In genomic region chr2:103810875-103811274, GRCh38 we compare ENCODE assay signal across 24 cellular contexts.
DNase-seq lines count a peak whose midpoint lies in the region; ATAC-seq, FAIRE-seq and TF ChIP-seq lines count a peak whose summit lies in the region.
"Had no signal": no experiment of that assay in that cellular context is flagged by ENCODE, and none has a peak within 500 bp of the region (broad histone marks: within the 10 kb centered on the region; RNA-seq: fewer than 3 reads in every experiment).

No MANE protein-coding gene starts in this region.

- no peak overlapping the region for H3K9ac ChIP-seq in H1 (replicated peaks in 1 of 4; ENCODE audit: extremely low read depth in 1 of 4, low read depth in 3 of 4, low read length in 3 of 4)
- H3K9ac ChIP-seq: BLaER1 had no signal

- TF ChIP-seq POLR2A in H1 (IDR thresholded peaks at IDR 0.05; ENCODE audit: control extremely low read depth in 1 of 2, low read depth in 2 of 2, low read length in 2 of 2) = no peak

- 91% methylated on average over 2 of the region's 2 CpGs; no CpG with 5 or more reads in 1 of the 2 experiments for WGBS in H1 (ENCODE audit: extremely low coverage in 1 of 2, insufficient coverage in 1 of 2, insufficient read length in 1 of 2, insufficient replicate concordance in 2 of 2, low coverage in 1 of 2, low lambda C conversion rate in 2 of 2, missing lambda C conversion rate in 1 of 2), 2 experiments

- H3K79me2 ChIP-seq in GM23338 (replicated peaks; ENCODE audit: insufficient read depth) = no peaks in the 10 kb centered on the region
- H3K79me2 ChIP-seq in H1 (ENCODE audit: control insufficient read depth in 1 of 2, insufficient read depth in 2 of 2, low read length in 2 of 2) = no peaks in the 10 kb centered on the region

- no peaks in the 10 kb centered on the region for H4K20me1 ChIP-seq in GM23338 (replicated peaks; ENCODE audit: insufficient read depth)
- H4K20me1 ChIP-seq in H1 (replicated peaks in 1 of 2; ENCODE audit: control insufficient read depth in 1 of 2, insufficient read depth in 2 of 2, low read length in 2 of 2) = no peaks in the 10 kb centered on the region
- H4K20me1 ChIP-seq: BLaER1 had no signal

- FAIRE-seq in H1 (lab: Jason Lieb, UNC) = no peak
- FAIRE-seq: A204.1, D721Med, GM12878, GM19239 had no signal

- no peak overlapping the region for H3K4me3 Mint-ChIP-seq in GM23338
- H3K4me3 Mint-ChIP-seq: B cell; CD4-positive, CD25-positive, alpha-beta regulatory T cell; CD8-positive, alpha-beta T cell had no signal

- ATAC-seq in GM23338 (peak; percentile 48; the same call in 2 of the 3 replicates), HG03139 (IDR thresholded peaks at IDR 0.05; ENCODE audit: unreplicated experiment) (no peak)
- ATAC-seq: CD8-positive, alpha-beta T cell; GM12878 had no signal

- CTCF ChIA-PET in RWPE1 (lab: Yijun Ruan, JAX) (no interaction called here), H1 (lab: Charles Lee; ENCODE audit: partially characterized antibody) (no interaction called here)

- peak overlapping the region; percentile 76; the same call in 1 of the 2 replicates for H2BK15ac ChIP-seq in H1 (ENCODE audit: low read length)

- H4K91ac ChIP-seq in H1 (replicated peaks; ENCODE audit: insufficient read length, low read length) = no peak overlapping the region

- H3K36me3 Mint-ChIP-seq in GM23338 (ENCODE audit: low read depth) = no peaks in the 10 kb centered on the region
- H3K36me3 Mint-ChIP-seq: CD4-positive, CD25-positive, alpha-beta regulatory T cell; CD8-positive, alpha-beta T cell had no signal

- no peak overlapping the region for H2AK5ac ChIP-seq in H1 (ENCODE audit: low read depth, low read length)

- H3K27ac Mint-ChIP-seq in GM23338 = no peak overlapping the region
- H3K27ac Mint-ChIP-seq: B cell; CD4-positive, CD25-positive, alpha-beta regulatory T cell; CD8-positive, alpha-beta T cell had no signal

- H3K27me3 Mint-ChIP-seq in GM23338 (ENCODE audit: insufficient read depth, low read depth, poor library complexity) = no peaks in the 10 kb centered on the region
- H3K27me3 Mint-ChIP-seq: B cell; CD4-positive, CD25-positive, alpha-beta regulatory T cell had no signal

- no peak overlapping the region for H4K8ac ChIP-seq in H1 (ENCODE audit: extremely low read depth, insufficient read depth, low read length)

- H3K4me2 ChIP-seq in GM23338 (no peak overlapping the region), H1 (ENCODE audit: insufficient read depth in 1 of 2, low read depth in 2 of 2, low read length in 2 of 2) (no peak overlapping the region)
- H3K4me2 ChIP-seq: BLaER1 had no signal

- no peaks in the 10 kb centered on the region for H3K79me1 ChIP-seq in H1 (ENCODE audit: low read depth, low read length)

- no peak overlapping the region for H3K56ac ChIP-seq in H1 (replicated peaks; ENCODE audit: insufficient read length, low read depth, low read length)

- H3K27me3 ChIP-seq in GM23338 (ENCODE audit: insufficient read depth) = no peaks in the 10 kb centered on the region
- H3K27me3 ChIP-seq in H1 (replicated peaks in 1 of 4; ENCODE audit: control insufficient read depth in 3 of 4, extremely low read depth in 1 of 4, insufficient read depth in 3 of 4, low read length in 3 of 4) = no peaks in the 10 kb centered on the region
- H3K27me3 ChIP-seq: BLaER1 had no signal

- no peak for TF ChIP-seq CTCF in GM23338 (conservative IDR thresholded peaks at IDR 0.05; ENCODE audit: low read depth in 2 of 2)
- TF ChIP-seq CTCF in RWPE1 (conservative IDR thresholded peaks at IDR 0.05; ENCODE audit: low read depth) = no peak
- TF ChIP-seq CTCF in H1 (IDR thresholded peaks at IDR 0.05; ENCODE audit: control extremely low read depth in 1 of 3, insufficient read depth in 1 of 3, low read depth in 1 of 3, low read length in 3 of 3) = no peak

- H3K9me3 ChIP-seq in H1 (ENCODE audit: insufficient read depth in 2 of 2, low read depth in 1 of 2, low read length in 1 of 2) = no peaks in the 10 kb centered on the region
- H3K9me3 ChIP-seq: BLaER1, Caco-2 had no signal

- H3K9me3 Mint-ChIP-seq in GM23338 = no peaks in the 10 kb centered on the region

- peaks cover 34% of the 10 kb centered on the region for H3K4me1 Mint-ChIP-seq in GM23338
- H3K4me1 Mint-ChIP-seq: B cell; CD4-positive, CD25-positive, alpha-beta regulatory T cell had no signal

- H3K9me2 ChIP-seq in GM23338 (ENCODE audit: insufficient read depth) = no peaks in the 10 kb centered on the region

- peaks cover 7% of the 10 kb centered on the region for H3K4me1 ChIP-seq in GM23338 (ENCODE audit: insufficient read depth)
- H3K4me1 ChIP-seq in H1 (replicated peaks in 1 of 4; ENCODE audit: control insufficient read depth in 3 of 4, insufficient read depth in 4 of 4, low read length in 3 of 4) = peaks cover 1 to 8% (median 5%) of the 10 kb centered on the region in 4 experiments; a peak in 3 of 7 replicates
- H3K4me1 ChIP-seq: BLaER1, Caco-2 had no signal

- H3K23me2 ChIP-seq in H1 (ENCODE audit: low read depth, low read length) = no peaks in the 10 kb centered on the region

- no peak overlapping the region for H3K27ac ChIP-seq in GM23338 (ENCODE audit: low read depth)
- H3K27ac ChIP-seq in RWPE1 = peak overlapping the region; percentile 75
- no peak overlapping the region for H3K27ac ChIP-seq in H1 (ENCODE audit: low read depth, low read length)
- H3K27ac ChIP-seq: 22Rv1, BLaER1, C4-2B had no signal

- H4K5ac ChIP-seq in H1 (ENCODE audit: insufficient read length, low read depth, low read length) = no peak overlapping the region

- no peak for TF ChIP-seq RAD21 in H1 (IDR thresholded peaks at IDR 0.05 in 1 of 2, conservative IDR thresholded peaks at IDR 0.05 in 1 of 2; ENCODE audit: low read depth in 2 of 2, low read length in 2 of 2)

- no peak overlapping the region for H2BK12ac ChIP-seq in H1 (ENCODE audit: low read depth, low read length)

- no peaks in the 10 kb centered on the region for H3F3A ChIP-seq in GM23338 (replicated peaks; ENCODE audit: low read depth)

- no peak for TF ChIP-seq EP300 in H1 (IDR thresholded peaks at IDR 0.05; ENCODE audit: borderline replicate concordance in 1 of 2, low read depth in 2 of 2, low read length in 2 of 2)

- H3K4ac ChIP-seq in H1 (replicated peaks; ENCODE audit: insufficient read length, low read depth, low read length) = no peak overlapping the region

- no peak for DNase-seq in GM23338 (ENCODE audit: low spot score)
- no peak for DNase-seq in RWPE1 (ENCODE audit: low spot score)
- no peak for DNase-seq in H1 (ENCODE audit: low read depth in 1 of 2, low spot score in 2 of 2)
- no peak for DNase-seq in activated CD4-positive, CD25-positive, alpha-beta regulatory T cell treated with anti-CD3 and anti-CD28 coated beads, Interleukin-2, amount 50 U/mL, for 72 hours
- DNase-seq in anterior cingulate cortex (lab: John Stamatoyannopoulos, UW) = no peak
- DNase-seq: Caco-2; CD4-positive, CD25-positive, alpha-beta regulatory T cell; CD8-positive, alpha-beta T cell; DMS 273 treated with DMSO at 0.1 percent for 48 hours; DMS79; EL; GDM1; GOT3; H7; HCEC 1CT had no signal

- no peak overlapping the region for H3K23ac ChIP-seq in H1 (ENCODE audit: insufficient read length)

- no peak overlapping the region for H3K14ac ChIP-seq in H1 (ENCODE audit: insufficient read length)

- H2BK5ac ChIP-seq in H1 (ENCODE audit: low read depth, low read length) = peak overlapping the region; percentile 55; the same call in 1 of the 2 replicates

- POLR2A ChIA-PET in RWPE1 (lab: Yijun Ruan, JAX; ENCODE audit: low non-redundant PET) = no interaction called here
- POLR2A ChIA-PET in H1 (lab: Charles Lee; ENCODE audit: partially characterized antibody) = no interaction called here

- no peaks in the 10 kb centered on the region for H3K36me3 ChIP-seq in GM23338 (ENCODE audit: insufficient read depth)
- H3K36me3 ChIP-seq in H1 (ENCODE audit: control insufficient read depth in 2 of 4, insufficient read depth in 4 of 4, low read length in 3 of 4) = no peaks in the 10 kb centered on the region
- H3K36me3 ChIP-seq: BLaER1 had no signal

- H3K4me3 ChIP-seq in GM23338 (no peak overlapping the region), H1 (ENCODE audit: extremely low read depth in 1 of 4, insufficient read depth in 2 of 4, low read depth in 3 of 4, low read length in 4 of 4) (no peak overlapping the region)
- H3K4me3 ChIP-seq: BLaER1, GM12878 had no signal

- H2AFZ ChIP-seq in GM23338 = no peak overlapping the region; the same call in 1 of the 2 replicates
- H2AFZ ChIP-seq in H1 (ENCODE audit: low read length) = no peak overlapping the region

- no peak overlapping the region for H3K18ac ChIP-seq in H1 (ENCODE audit: extremely low read depth, low read length)

- no peak overlapping the region for H2BK120ac ChIP-seq in H1 (replicated peaks; ENCODE audit: low read depth, low read length)

- H2BK20ac ChIP-seq in H1 (ENCODE audit: low read length) = no peak overlapping the region

TF ChIP-seq in GM23338, 12 proteins besides CTCF, POLR2A, EP300 and RAD21:
- TF ChIP-seq ZNF331 (CRISPR knock-in tag; IDR thresholded peaks at IDR 0.05; ENCODE audit: low read depth) = no peak
- no peak for TF ChIP-seq EZH2phosphoT487 (IDR thresholded peaks at IDR 0.05; ENCODE audit: unreplicated experiment)

TF ChIP-seq in H1, 55 proteins besides CTCF, POLR2A, EP300 and RAD21:
- TF ChIP-seq NRF1 (IDR thresholded peaks at IDR 0.05; ENCODE audit: low read depth, low read length) (no peak), GTF2F1 (IDR thresholded peaks at IDR 0.05; ENCODE audit: borderline replicate concordance, low read depth, low read length) (no peak), RNF2 (IDR thresholded peaks at IDR 0.05; ENCODE audit: borderline replicate concordance, low read depth, low read length, missing control alignments, poor library complexity, severe bottlenecking) (no peak)
